30 cellular contexts compared by ENCODE assay signal in the genomic region with DNA sequence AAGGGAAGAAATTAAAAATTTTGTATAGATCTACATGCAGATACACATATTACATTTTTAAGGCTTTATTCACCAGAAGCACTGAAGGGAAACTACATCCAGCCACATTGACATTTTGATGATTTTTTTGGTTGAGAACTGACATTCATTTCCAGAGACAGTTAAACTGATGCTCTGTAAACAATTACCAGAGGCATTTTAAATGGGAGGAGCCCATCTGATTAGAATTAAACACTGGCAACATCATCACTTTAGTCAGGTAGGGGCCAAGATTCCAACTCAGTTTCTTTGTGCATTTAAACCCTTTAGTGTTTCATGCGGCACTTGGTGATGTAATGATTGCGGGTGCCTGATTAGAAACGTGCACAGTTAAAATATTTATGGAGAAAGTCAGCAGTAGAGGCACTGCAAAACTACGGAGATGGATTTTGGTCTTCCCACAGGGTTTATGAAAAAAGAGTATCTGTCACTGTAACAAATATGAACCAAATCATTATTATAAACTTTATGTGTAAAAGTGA. TPM values are rescaled to one million over a fixed set of nuclear protein-coding genes. Genes with fewer than 3 reads are reported as not detected.
DNase-seq lines count a peak whose midpoint lies in the region; ATAC-seq, FAIRE-seq and TF ChIP-seq lines count a peak whose summit lies in the region.
"Had no signal": no experiment of that assay in that cellular context is flagged by ENCODE, and none has a peak within 500 bp of the region (broad histone marks: within the 10 kb centered on the region; RNA-seq: fewer than 3 reads in every experiment).

No MANE protein-coding gene starts in this region.

- no peak for DNase-seq in activated CD8-positive, alpha-beta T cell treated with anti-CD3 and anti-CD28 coated beads for 36 hours
- DNase-seq in activated CD8-positive, alpha-beta T cell treated with anti-CD3 and anti-CD28 coated beads, Interleukin-2, amount 10 ng/mL, durations not matched to agents 7 days and 5 days = no peak
- DNase-seq in astrocyte (ENCODE audit: low read depth) (peak; percentile 57), GM20000 (ENCODE audit: low spot score) (no peak), medulla oblongata (ENCODE audit: extremely low spot score) (no peak), H54 (ENCODE audit: insufficient read length, low spot score) (no peak)
- DNase-seq in activated CD4-positive, alpha-beta T cell treated with anti-CD3 and anti-CD28 coated beads for 36 hours = no peak
- DNase-seq: 8988T; activated CD8-positive, alpha-beta memory T cell treated with anti-CD3 and anti-CD28 coated beads, Interleukin-2, amount 50 U/mL, for 48 hours; activated gamma-delta T cell treated with Interleukin-2 at 50 U/mL for 16 hours; adrenal gland; DMS53; dorsolateral prefrontal cortex; GF-D8; glutamatergic neuron; natural killer cell; NCI-H1417 treated with DMSO at 0.1 percent for 48 hours; NCI-H2081 treated with DMSO at 0.1 percent for 48 hours; NCI-H446 treated with DMSO at 0.1 percent for 48 hours; occipital lobe; stimulated activated CD4-positive, alpha-beta T cell treated with anti-CD3 and anti-CD28 coated beads, Interleukin-4, amount 100 ng/mL, for 4 hours; WERI-Rb-1 had no signal

- H3K9ac ChIP-seq in astrocyte (ENCODE audit: low read length) = no peak overlapping the region
- H3K9ac ChIP-seq: BLaER1 treated with 17β-estradiol and CSF1 and Interleukin-3, amounts not matched to agents 10 nM and 100 nM; KMS-11 had no signal

- peaks cover 12% of the 10 kb centered on the region for H3K36me3 Mint-ChIP-seq in activated CD8-positive, alpha-beta T cell treated with anti-CD3 and anti-CD28 coated beads for 36 hours (ENCODE audit: low read depth)
- H3K36me3 Mint-ChIP-seq in activated CD8-positive, alpha-beta T cell treated with anti-CD3 and anti-CD28 coated beads, Interleukin-2, amount 10 ng/mL, durations not matched to agents 7 days and 5 days (ENCODE audit: low read depth) = peaks cover 10% of the 10 kb centered on the region
- no peaks in the 10 kb centered on the region for H3K36me3 Mint-ChIP-seq in astrocyte (ENCODE audit: low read depth, unreplicated experiment)
- H3K36me3 Mint-ChIP-seq in activated CD4-positive, alpha-beta T cell treated with anti-CD3 and anti-CD28 coated beads for 36 hours (ENCODE audit: low read depth) = peaks cover 4% of the 10 kb centered on the region
- H3K36me3 Mint-ChIP-seq: brain; natural killer cell; stimulated activated memory B cell treated with anti-CD40 and anti-IgM and Interleukin-4, amounts not matched to agents 10 μg/mL and 1 μg/mL and 100 μg/mL, for 72 hours had no signal

- ATAC-seq in activated CD8-positive, alpha-beta T cell treated with anti-CD3 and anti-CD28 coated beads for 36 hours = peak; percentile 48
- no peak for ATAC-seq in activated CD8-positive, alpha-beta T cell treated with anti-CD3 and anti-CD28 coated beads, Interleukin-2, amount 10 ng/mL, durations not matched to agents 7 days and 5 days
- no peak for ATAC-seq in activated CD4-positive, alpha-beta T cell treated with anti-CD3 and anti-CD28 coated beads for 36 hours
- ATAC-seq: natural killer cell; stimulated activated memory B cell treated with anti-CD40 and anti-IgM and Interleukin-4, amounts not matched to agents 10 μg/mL and 1 μg/mL and 100 μg/mL, for 72 hours had no signal

- H3K4me1 Mint-ChIP-seq in activated CD8-positive, alpha-beta T cell treated with anti-CD3 and anti-CD28 coated beads for 36 hours (ENCODE audit: low read depth) = peaks cover 54% of the 10 kb centered on the region
- H3K4me1 Mint-ChIP-seq in activated CD8-positive, alpha-beta T cell treated with anti-CD3 and anti-CD28 coated beads, Interleukin-2, amount 10 ng/mL, durations not matched to agents 7 days and 5 days (ENCODE audit: low read depth) = peaks cover 41% of the 10 kb centered on the region
- H3K4me1 Mint-ChIP-seq in astrocyte (ENCODE audit: low read depth, unreplicated experiment) = peaks cover 5% of the 10 kb centered on the region
- H3K4me1 Mint-ChIP-seq in activated CD4-positive, alpha-beta T cell treated with anti-CD3 and anti-CD28 coated beads for 36 hours = peaks cover 45% of the 10 kb centered on the region
- H3K4me1 Mint-ChIP-seq: brain; stimulated activated memory B cell treated with anti-CD40 and anti-IgM and Interleukin-4, amounts not matched to agents 10 μg/mL and 1 μg/mL and 100 μg/mL, for 72 hours had no signal

- TF ChIP-seq CTCF in activated CD8-positive, alpha-beta T cell treated with anti-CD3 and anti-CD28 coated beads for 36 hours (IDR thresholded peaks at IDR 0.05) = no peak
- TF ChIP-seq CTCF in HEK293 (tag by site-specific recombination; IDR thresholded peaks at IDR 0.05) (no peak), astrocyte (IDR thresholded peaks at IDR 0.05; ENCODE audit: insufficient read depth, low read depth, low read length) (no peak), GM20000 (IDR thresholded peaks at IDR 0.05; ENCODE audit: extremely low read depth, missing control alignments) (no peak)

- H3K27me3 Mint-ChIP-seq in activated CD8-positive, alpha-beta T cell treated with anti-CD3 and anti-CD28 coated beads for 36 hours = no peaks in the 10 kb centered on the region
- H3K27me3 Mint-ChIP-seq in activated CD8-positive, alpha-beta T cell treated with anti-CD3 and anti-CD28 coated beads, Interleukin-2, amount 10 ng/mL, durations not matched to agents 7 days and 5 days (ENCODE audit: low read depth) = no peaks in the 10 kb centered on the region
- H3K27me3 Mint-ChIP-seq in astrocyte (ENCODE audit: low read depth, unreplicated experiment) = no peaks in the 10 kb centered on the region
- peaks cover 3% of the 10 kb centered on the region for H3K27me3 Mint-ChIP-seq in activated CD4-positive, alpha-beta T cell treated with anti-CD3 and anti-CD28 coated beads for 36 hours
- H3K27me3 Mint-ChIP-seq: brain; stimulated activated memory B cell treated with anti-CD40 and anti-IgM and Interleukin-4, amounts not matched to agents 10 μg/mL and 1 μg/mL and 100 μg/mL, for 72 hours had no signal

- no peak overlapping the region for H3K4me3 Mint-ChIP-seq in activated CD8-positive, alpha-beta T cell treated with anti-CD3 and anti-CD28 coated beads for 36 hours
- H3K4me3 Mint-ChIP-seq in activated CD8-positive, alpha-beta T cell treated with anti-CD3 and anti-CD28 coated beads, Interleukin-2, amount 10 ng/mL, durations not matched to agents 7 days and 5 days = no peak overlapping the region
- H3K4me3 Mint-ChIP-seq in astrocyte (ENCODE audit: unreplicated experiment) = no peak overlapping the region
- no peak overlapping the region for H3K4me3 Mint-ChIP-seq in activated CD4-positive, alpha-beta T cell treated with anti-CD3 and anti-CD28 coated beads for 36 hours
- H3K4me3 Mint-ChIP-seq: brain; natural killer cell; stimulated activated memory B cell treated with anti-CD40 and anti-IgM and Interleukin-4, amounts not matched to agents 10 μg/mL and 1 μg/mL and 100 μg/mL, for 72 hours had no signal

- POLR2A ChIA-PET in activated CD8-positive, alpha-beta T cell treated with anti-CD3 and anti-CD28 coated beads for 36 hours (lab: Charles Lee) = no interaction called here
- POLR2A ChIA-PET in activated CD8-positive, alpha-beta T cell treated with anti-CD3 and anti-CD28 coated beads, Interleukin-2, amount 10 ng/mL, durations not matched to agents 7 days and 5 days (lab: Charles Lee) = no interaction called here
- POLR2A ChIA-PET in HEK293 (lab: Yijun Ruan, JAX) = no interaction called here
- POLR2A ChIA-PET in activated CD4-positive, alpha-beta T cell treated with anti-CD3 and anti-CD28 coated beads for 36 hours (lab: Charles Lee) = no interaction called here

- FAIRE-seq in astrocyte (lab: Jason Lieb, UNC) = no peak
- no peak for FAIRE-seq in H54 (lab: Jason Lieb, UNC)
- FAIRE-seq: keratinocyte had no signal

- no peaks in the 10 kb centered on the region for H3K9me3 ChIP-seq in HEK293 (ENCODE audit: control insufficient read depth, insufficient read depth, low read depth, low read length)
- H3K9me3 ChIP-seq in astrocyte (ENCODE audit: insufficient read depth, low read depth, low read length) = no peaks in the 10 kb centered on the region
- H3K9me3 ChIP-seq: adrenal gland; BLaER1 treated with 17β-estradiol and CSF1 and Interleukin-3, amounts not matched to agents 10 nM and 100 nM; suprapubic skin had no signal

- H3K27me3 ChIP-seq in astrocyte (ENCODE audit: insufficient read depth, low read length) = no peaks in the 10 kb centered on the region
- H3K27me3 ChIP-seq: adrenal gland, suprapubic skin had no signal

- H4K20me1 ChIP-seq in astrocyte (ENCODE audit: insufficient read depth, low read length) = no peaks in the 10 kb centered on the region
- H4K20me1 ChIP-seq: BLaER1 treated with 17β-estradiol and CSF1 and Interleukin-3, amounts not matched to agents 10 nM and 100 nM had no signal

- intact Hi-C loops in activated CD8-positive, alpha-beta T cell treated with anti-CD3 and anti-CD28 coated beads for 36 hours (cut with micrococcal nuclease) = no loop called here
- intact Hi-C loops in activated CD4-positive, alpha-beta T cell treated with anti-CD3 and anti-CD28 coated beads for 36 hours (cut with DNase I, micrococcal nuclease) = no loop called here

- H2AFZ ChIP-seq in astrocyte (ENCODE audit: low read depth, low read length) = no peak overlapping the region

- H3K27ac ChIP-seq in HEK293 (ENCODE audit: extremely low read depth, low read depth, low read length) (no peak overlapping the region), astrocyte (ENCODE audit: low read depth, low read length) (no peak overlapping the region)
- H3K27ac ChIP-seq: adrenal gland; BLaER1 treated with 17β-estradiol and CSF1 and Interleukin-3, amounts not matched to agents 10 nM and 100 nM; dorsolateral prefrontal cortex; KMS-11; suprapubic skin; WERI-Rb-1 had no signal

- H3K36me3 ChIP-seq in HEK293 (ENCODE audit: control insufficient read depth in 2 of 2, insufficient read depth in 1 of 2, low read length in 2 of 2) (no peaks in the 10 kb centered on the region), astrocyte (ENCODE audit: insufficient read depth, low read length) (no peaks in the 10 kb centered on the region)
- H3K36me3 ChIP-seq: adrenal gland; BLaER1 treated with 17β-estradiol and CSF1 and Interleukin-3, amounts not matched to agents 10 nM and 100 nM; suprapubic skin; WERI-Rb-1 had no signal

- H3K79me2 ChIP-seq in astrocyte (ENCODE audit: insufficient read depth, low read length) = no peaks in the 10 kb centered on the region

- no peaks in the 10 kb centered on the region for H3K4me1 ChIP-seq in HEK293 (ENCODE audit: control insufficient read depth, insufficient read depth, low read length)
- H3K4me1 ChIP-seq in astrocyte (ENCODE audit: insufficient read depth, low read length) = peaks cover 8% of the 10 kb centered on the region
- H3K4me1 ChIP-seq: adrenal gland, suprapubic skin had no signal

- no peak overlapping the region for H3K4me3 ChIP-seq in HEK293 (ENCODE audit: low read depth, low read length)
- H3K4me3 ChIP-seq in astrocyte (ENCODE audit: insufficient read depth, low read depth, low read length) = no peak overlapping the region
- H3K4me3 ChIP-seq: adrenal gland; BLaER1 treated with 17β-estradiol and CSF1 and Interleukin-3, amounts not matched to agents 10 nM and 100 nM; dorsolateral prefrontal cortex; suprapubic skin had no signal

- no peak for TF ChIP-seq POLR2A in H54 (IDR thresholded peaks at IDR 0.05; ENCODE audit: low read depth, low read length)

- no peak overlapping the region for H3K4me2 ChIP-seq in astrocyte (ENCODE audit: low read length)
- H3K4me2 ChIP-seq: BLaER1 treated with 17β-estradiol and CSF1 and Interleukin-3, amounts not matched to agents 10 nM and 100 nM; KMS-11 had no signal

- CTCF ChIA-PET in activated CD8-positive, alpha-beta T cell treated with anti-CD3 and anti-CD28 coated beads for 36 hours (lab: Charles Lee) = no interaction called here
- CTCF ChIA-PET in activated CD8-positive, alpha-beta T cell treated with anti-CD3 and anti-CD28 coated beads, Interleukin-2, amount 10 ng/mL, durations not matched to agents 7 days and 5 days (lab: Charles Lee) = interaction anchor here (1.2 kb wide), 1 partner anchor 10 kb away, joined by 6 read pairs; no protein-coding TSS in a partner anchor
- CTCF ChIA-PET in HEK293 (lab: Yijun Ruan, JAX) = no interaction called here
- CTCF ChIA-PET in activated CD4-positive, alpha-beta T cell treated with anti-CD3 and anti-CD28 coated beads for 36 hours (lab: Charles Lee) = interaction anchor here (0.6 to 1.0 kb wide), 3 partner anchors 9 to 195 kb away, joined by 3 to 5 read pairs (median 4); no protein-coding TSS in a partner anchor

- no peak overlapping the region for H3K27ac Mint-ChIP-seq in activated CD8-positive, alpha-beta T cell treated with anti-CD3 and anti-CD28 coated beads for 36 hours
- H3K27ac Mint-ChIP-seq in activated CD8-positive, alpha-beta T cell treated with anti-CD3 and anti-CD28 coated beads, Interleukin-2, amount 10 ng/mL, durations not matched to agents 7 days and 5 days = no peak overlapping the region
- no peak overlapping the region for H3K27ac Mint-ChIP-seq in astrocyte (ENCODE audit: unreplicated experiment)
- no peak overlapping the region for H3K27ac Mint-ChIP-seq in activated CD4-positive, alpha-beta T cell treated with anti-CD3 and anti-CD28 coated beads for 36 hours
- H3K27ac Mint-ChIP-seq: brain; natural killer cell; stimulated activated memory B cell treated with anti-CD40 and anti-IgM and Interleukin-4, amounts not matched to agents 10 μg/mL and 1 μg/mL and 100 μg/mL, for 72 hours had no signal

- H3K9me3 Mint-ChIP-seq in activated CD8-positive, alpha-beta T cell treated with anti-CD3 and anti-CD28 coated beads for 36 hours = no peaks in the 10 kb centered on the region
- no peaks in the 10 kb centered on the region for H3K9me3 Mint-ChIP-seq in activated CD8-positive, alpha-beta T cell treated with anti-CD3 and anti-CD28 coated beads, Interleukin-2, amount 10 ng/mL, durations not matched to agents 7 days and 5 days (ENCODE audit: insufficient read depth)
- H3K9me3 Mint-ChIP-seq in astrocyte (ENCODE audit: unreplicated experiment) = no peaks in the 10 kb centered on the region
- peaks cover 2% of the 10 kb centered on the region for H3K9me3 Mint-ChIP-seq in activated CD4-positive, alpha-beta T cell treated with anti-CD3 and anti-CD28 coated beads for 36 hours (ENCODE audit: low read depth)
- H3K9me3 Mint-ChIP-seq: brain; natural killer cell; stimulated activated memory B cell treated with anti-CD40 and anti-IgM and Interleukin-4, amounts not matched to agents 10 μg/mL and 1 μg/mL and 100 μg/mL, for 72 hours had no signal

RNA-seq across cellular contexts. Expression of a gene that starts 16.1 kb away (rescaled TPM):
- total RNA-seq in activated CD8-positive, alpha-beta T cell treated with anti-CD3 and anti-CD28 coated beads for 36 hours = 1 to 10 TPM; 1.9 to 2.4 TPM
- under 1 TPM; 0.29 to 0.42 TPM for total RNA-seq in activated CD8-positive, alpha-beta T cell treated with anti-CD3 and anti-CD28 coated beads, Interleukin-2, amount 10 ng/mL, durations not matched to agents 7 days and 5 days
- total RNA-seq in astrocyte = 0.14 TPM in 1 of 2 replicates, not detected in the other
- 1 to 10 TPM; 3.7 to 4.8 TPM for total RNA-seq in activated CD4-positive, alpha-beta T cell treated with anti-CD3 and anti-CD28 coated beads for 36 hours
- total RNA-seq: lower leg skin, suprapubic skin had no signal

Comparison
In these comparisons a context has a peak if more than half of its experiments do, and no peak if none do; other contexts are left out.
1. CTCF ChIA-PET loops: an anchor here in activated CD8-positive, alpha-beta T cell treated with anti-CD3 and anti-CD28 coated beads, Interleukin-2, amount 10 ng/mL, durations not matched to agents 7 days and 5 days (1.2 kb wide) and activated CD4-positive, alpha-beta T cell treated with anti-CD3 and anti-CD28 coated beads for 36 hours (0.6 to 1.0 kb wide); none called in activated CD8-positive, alpha-beta T cell treated with anti-CD3 and anti-CD28 coated beads for 36 hours and HEK293.